34 cellular contexts compared by ENCODE assay signal in the genomic region with DNA sequence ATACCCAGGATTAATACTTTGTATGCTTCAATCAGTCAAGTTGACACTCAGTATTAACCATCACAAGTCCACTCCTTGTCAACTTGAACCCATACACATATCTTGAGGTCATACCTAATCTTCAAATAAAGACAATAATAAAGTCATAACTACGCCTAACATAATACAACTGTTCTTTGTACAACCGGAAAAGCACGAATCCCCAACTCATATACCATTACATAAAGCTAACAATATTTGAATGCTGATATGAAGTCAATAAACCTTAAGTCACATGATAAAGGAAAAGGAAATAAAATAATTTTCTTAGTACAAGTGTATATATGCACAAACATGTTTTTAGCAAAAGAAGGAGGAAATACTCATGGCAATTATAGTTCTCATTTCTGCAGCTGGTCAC.
"Had no signal": no experiment of that assay in that cellular context is flagged by ENCODE, and none has a peak within 500 bp of the region (broad histone marks: within the 10 kb centered on the region; RNA-seq: fewer than 3 reads in every experiment).

No MANE protein-coding gene starts in this region.

- H3K36me3 ChIP-seq: MG63 had no signal

- H3K9ac ChIP-seq: KMS-11 had no signal

- H3K9me3 ChIP-seq: MG63 had no signal

- H3K27ac ChIP-seq: KMS-11 had no signal

- H3K27me3 ChIP-seq: MG63 had no signal

- DNase-seq: Kasumi-1, KBM-7, KG1, MG63, MM.1S, MV-4-11, NCI-H1048, NCI-H1092, NCI-H1092 treated with DMSO at 0.1 percent for 48 hours, NCI-H1105, NCI-H1105 treated with DMSO at 0.1 percent for 48 hours, NCI-H1417, NCI-H1417 treated with DMSO at 0.1 percent for 48 hours, NCI-H1436, NCI-H1436 treated with DMSO at 0.1 percent for 48 hours, NCI-H146, NCI-H1694, NCI-H1694 treated with DMSO at 0.1 percent for 48 hours, NCI-H187, NCI-H187 treated with DMSO at 0.1 percent for 48 hours, NCI-H1930, NCI-H2029, NCI-H2029 treated with DMSO at 0.1 percent for 48 hours, NCI-H2081, NCI-H2081 treated with DMSO at 0.1 percent for 48 hours, NCI-H2107, NCI-H2171, NCI-H2171 treated with DMSO at 0.1 percent for 48 hours, NCI-H2227 treated with DMSO at 0.1 percent for 48 hours, NCI-H226, NCI-H345, NCI-H446, NCI-H446 treated with DMSO at 0.1 percent for 48 hours had no signal

- H3K4me3 ChIP-seq: MG63 had no signal

- H3K4me2 ChIP-seq: KMS-11 had no signal
